ENCODE assay signal across 21 cellular contexts in genomic region chr11:10650630-10651029, GRCh38. TPM values are rescaled to one million over a fixed set of nuclear protein-coding genes. Genes with fewer than 3 reads are reported as not detected.
"Had no signal": no experiment of that assay in that cellular context is flagged by ENCODE, and none has a peak within 500 bp of the region (broad histone marks: within the 10 kb centered on the region; RNA-seq: fewer than 3 reads in every experiment).

No MANE protein-coding gene starts in this region.

- H3K4me3 ChIP-seq: colonic mucosa, heart left ventricle, lower lobe of right lung, skin epidermis, suprapubic skin had no signal

- H3K4me3 Mint-ChIP-seq: activated CD8-positive, alpha-beta T cell treated with anti-CD3 and anti-CD28 coated beads for 36 hours; activated naive CD8-positive, alpha-beta T cell treated with anti-CD3 and anti-CD28 coated beads for 36 hours; activated T-cell treated with anti-CD3 and anti-CD28 coated beads, Interleukin-2, amount 50 U/mL, for 72 hours; brain; T-helper 1 cell treated with Interleukin-12 subunit alpha and Interleukin-12 subunit beta and Interleukin-4 antibody, amounts not matched to agents 30 μg/mL and 1 μg/mL, for 36 hours had no signal

- H3K27ac ChIP-seq: colonic mucosa, foreskin keratinocyte, heart left ventricle, parathyroid adenoma, suprapubic skin had no signal

- ATAC-seq: activated CD8-positive, alpha-beta T cell treated with anti-CD3 and anti-CD28 coated beads for 36 hours; activated T-cell treated with anti-CD3 and anti-CD28 coated beads, Interleukin-2, amount 50 U/mL, for 72 hours; foreskin keratinocyte; heart left ventricle; left cardiac atrium; lower lobe of right lung had no signal

- H2AFZ ChIP-seq: parathyroid adenoma had no signal

- H3K27ac Mint-ChIP-seq: activated CD8-positive, alpha-beta T cell treated with anti-CD3 and anti-CD28 coated beads for 36 hours; activated naive CD8-positive, alpha-beta T cell treated with anti-CD3 and anti-CD28 coated beads for 36 hours; activated T-cell treated with anti-CD3 and anti-CD28 coated beads, Interleukin-2, amount 50 U/mL, for 72 hours; T-helper 1 cell treated with Interleukin-12 subunit alpha and Interleukin-12 subunit beta and Interleukin-4 antibody, amounts not matched to agents 30 μg/mL and 1 μg/mL, for 36 hours had no signal

- FAIRE-seq: endothelial cell of umbilical vein had no signal

- H3K9me3 ChIP-seq: colonic mucosa, heart left ventricle, lower lobe of right lung, suprapubic skin had no signal

- H3K79me2 ChIP-seq: parathyroid adenoma had no signal

- H3K27me3 ChIP-seq: colonic mucosa, foreskin keratinocyte, heart left ventricle, suprapubic skin had no signal

- H3K36me3 ChIP-seq: colonic mucosa, heart left ventricle, lower lobe of right lung, suprapubic skin had no signal

- DNase-seq: activated CD4-positive, alpha-beta T cell treated with anti-CD3 and anti-CD28 coated beads for 4 hours; activated CD8-positive, alpha-beta memory T cell treated with anti-CD3 and anti-CD28 coated beads, Interleukin-2, amount 50 U/mL, for 4 hours; activated CD8-positive, alpha-beta T cell treated with anti-CD3 and anti-CD28 coated beads for 36 hours; activated naive CD8-positive, alpha-beta T cell treated with anti-CD3 and anti-CD28 coated beads for 36 hours; activated T-cell treated with anti-CD3 and anti-CD28 coated beads, Interleukin-2, amount 50 U/mL, for 72 hours; central memory CD4-positive, alpha-beta T cell; colonic mucosa; effector CD8-positive, alpha-beta T cell; foreskin keratinocyte; heart left ventricle; left cardiac atrium; lower lobe of right lung; midbrain; stimulated activated CD4-positive, alpha-beta T cell treated with anti-CD3 and anti-CD28 coated beads, Interleukin-4, amount 100 ng/mL, for 24 hours; stimulated activated naive CD4-positive, alpha-beta T cell treated with Interleukin-2 at 50 U/mL for 16 hours had no signal

- H3K9me3 Mint-ChIP-seq: activated CD8-positive, alpha-beta T cell treated with anti-CD3 and anti-CD28 coated beads for 36 hours; activated naive CD8-positive, alpha-beta T cell treated with anti-CD3 and anti-CD28 coated beads for 36 hours; activated T-cell treated with anti-CD3 and anti-CD28 coated beads, Interleukin-2, amount 50 U/mL, for 72 hours; brain; T-helper 1 cell treated with Interleukin-12 subunit alpha and Interleukin-12 subunit beta and Interleukin-4 antibody, amounts not matched to agents 30 μg/mL and 1 μg/mL, for 36 hours had no signal

- H3K9ac ChIP-seq: parathyroid adenoma had no signal

- H3K4me1 ChIP-seq: colonic mucosa had no signal

- H3K27me3 Mint-ChIP-seq: activated CD8-positive, alpha-beta T cell treated with anti-CD3 and anti-CD28 coated beads for 36 hours; activated naive CD8-positive, alpha-beta T cell treated with anti-CD3 and anti-CD28 coated beads for 36 hours; brain had no signal

RNA-seq across cellular contexts. Expression of gene IRAG1, which starts 42.9 kb away (rescaled TPM):
- total RNA-seq: activated CD8-positive, alpha-beta T cell treated with anti-CD3 and anti-CD28 coated beads for 36 hours; activated naive CD8-positive, alpha-beta T cell treated with anti-CD3 and anti-CD28 coated beads for 36 hours had no signal
